In genomic region chr13:50928088-50928487, GRCh38 we compare ENCODE assay signal across 17 cellular contexts.
"Had no signal": no experiment of that assay in that cellular context is flagged by ENCODE, and none has a peak within 500 bp of the region (broad histone marks: within the 10 kb centered on the region; RNA-seq: fewer than 3 reads in every experiment).

No MANE protein-coding gene starts in this region.

- H3K4me3 Mint-ChIP-seq: activated CD4-positive, alpha-beta memory T cell treated with anti-CD3 and anti-CD28 coated beads, Interleukin-2, amount 10 ng/mL, durations not matched to agents 7 days and 5 days; activated naive CD8-positive, alpha-beta T cell treated with anti-CD3 and anti-CD28 coated beads for 36 hours; activated T-cell treated with anti-CD3 and anti-CD28 coated beads, Interleukin-2, amount 50 U/mL, for 4 hours; endodermal cell; natural killer cell treated with Interleukin-12 subunit alpha and Interleukin-12 subunit beta and Interleukin-15 and Interleukin-18, amount 100 ng/mL, for 72 hours had no signal

- H3K4me1 Mint-ChIP-seq: activated CD4-positive, alpha-beta memory T cell treated with anti-CD3 and anti-CD28 coated beads, Interleukin-2, amount 10 ng/mL, durations not matched to agents 7 days and 5 days had no signal

- DNase-seq: activated CD4-positive, alpha-beta memory T cell treated with anti-CD3 and anti-CD28 coated beads, Interleukin-2, amount 10 ng/mL, durations not matched to agents 7 days and 5 days; activated effector memory CD4-positive, alpha-beta T cell treated with anti-CD3 and anti-CD28 coated beads, Interleukin-2, amount 50 U/mL, for 16 hours; activated naive CD8-positive, alpha-beta T cell treated with anti-CD3 and anti-CD28 coated beads for 36 hours; activated T-cell treated with anti-CD3 and anti-CD28 coated beads, Interleukin-2, amount 50 U/mL, for 4 hours; anterior cingulate cortex; brain microvascular endothelial cell; dorsolateral prefrontal cortex; endodermal cell; islet precursor cell; nucleus accumbens; posterior cingulate gyrus; retina; stimulated activated CD4-positive, alpha-beta T cell treated with anti-CD3 and anti-CD28 coated beads, Interleukin-4, amount 100 ng/mL, for 24 hours; stimulated activated naive CD8-positive, alpha-beta T cell treated with anti-CD3 and anti-CD28 coated beads, Interleukin-15, Interleukin-2, amounts not matched to agents 100 U/mL and 50 U/mL, for 24 hours; T-helper 1 cell had no signal

- ATAC-seq: activated T-cell treated with anti-CD3 and anti-CD28 coated beads, Interleukin-2, amount 50 U/mL, for 4 hours; left lobe of liver; natural killer cell treated with Interleukin-12 subunit alpha and Interleukin-12 subunit beta and Interleukin-15 and Interleukin-18, amount 100 ng/mL, for 72 hours; stimulated activated naive CD8-positive, alpha-beta T cell treated with anti-CD3 and anti-CD28 coated beads, Interleukin-15, Interleukin-2, amounts not matched to agents 100 U/mL and 50 U/mL, for 24 hours had no signal

- H3K27ac Mint-ChIP-seq: activated CD4-positive, alpha-beta memory T cell treated with anti-CD3 and anti-CD28 coated beads, Interleukin-2, amount 10 ng/mL, durations not matched to agents 7 days and 5 days; activated naive CD8-positive, alpha-beta T cell treated with anti-CD3 and anti-CD28 coated beads for 36 hours; endodermal cell had no signal

- H3K27me3 Mint-ChIP-seq: activated CD4-positive, alpha-beta memory T cell treated with anti-CD3 and anti-CD28 coated beads, Interleukin-2, amount 10 ng/mL, durations not matched to agents 7 days and 5 days; activated naive CD8-positive, alpha-beta T cell treated with anti-CD3 and anti-CD28 coated beads for 36 hours; natural killer cell treated with Interleukin-12 subunit alpha and Interleukin-12 subunit beta and Interleukin-15 and Interleukin-18, amount 100 ng/mL, for 72 hours had no signal
